9 cellular contexts compared by ENCODE assay signal in genomic region chr15:90099072-90099867, GRCh38. TPM values are rescaled to one million over a fixed set of nuclear protein-coding genes. Genes with fewer than 3 reads are reported as not detected.
DNase-seq lines count a peak whose midpoint lies in the region; ATAC-seq and TF ChIP-seq lines count a peak whose summit lies in the region.
"Had no signal": no experiment of that assay in that cellular context is flagged by ENCODE, and none has a peak within 500 bp of the region (broad histone marks: within the 10 kb centered on the region; RNA-seq: fewer than 3 reads in every experiment).

No MANE protein-coding gene starts in this region.

- CTCF ChIA-PET in T-cell (lab: Charles Lee): interaction anchor here in 1 of 2 donors (0.5 to 1.1 kb wide), 3 partner anchors 12 to 224 kb away, joined by 3 read pairs; no protein-coding TSS in a partner anchor

- no peak for TF ChIP-seq CTCF in GM13977 (IDR thresholded peaks at IDR 0.05; ENCODE audit: extremely low read depth, insufficient read depth, missing control alignments)

- H3K27ac ChIP-seq in skeletal muscle tissue (ENCODE audit: low read depth, low read length): peak overlapping the region; percentile 96

- H3K27me3 ChIP-seq in skeletal muscle tissue (ENCODE audit: control insufficient read depth in 3 of 3, insufficient read depth in 3 of 3, low read length in 3 of 3): no peaks in the 10 kb centered on the region

- DNase-seq in GM13977 (ENCODE audit: low spot score) (peak; percentile 57), T-cell (peak in 33 of 34 experiments; percentile 27 to 58 (median 41)), inferior parietal cortex (ENCODE audit: extremely low spot score) (no peak), foreskin melanocyte (no peak)
- peak; percentile 30 for DNase-seq in effector CD4-positive, alpha-beta T cell
- DNase-seq: NCI-H1092 treated with DMSO at 0.1 percent for 48 hours had no signal

- POLR2A ChIA-PET in T-cell (lab: Charles Lee): interaction anchor here (0.5 to 0.7 kb wide), 3 partner anchors 10 to 855 kb away, joined by 5 to 9 read pairs (median 6); no protein-coding TSS in a partner anchor

- no peaks in the 10 kb centered on the region for H3K36me3 Mint-ChIP-seq in T-cell

- H3K27ac Mint-ChIP-seq in T-cell: peak overlapping the region; percentile 100

- H3K9me3 Mint-ChIP-seq in T-cell: no peaks in the 10 kb centered on the region

- H3K4me3 ChIP-seq in skeletal muscle tissue (ENCODE audit: low read length in 3 of 3): peak overlapping the region; percentile 7 to 50 (median 38)

- no peaks in the 10 kb centered on the region for H3K27me3 Mint-ChIP-seq in T-cell

- peaks cover 0 to 7% (median 0%) of the 10 kb centered on the region in 3 donors for H3K36me3 ChIP-seq in skeletal muscle tissue (ENCODE audit: control insufficient read depth in 3 of 3, insufficient read depth in 3 of 3, low read length in 3 of 3)

- in situ Hi-C loops in GM13977 (cut with MboI; ENCODE audit: low pct_unique_long_range_greater_than_20kb, low sequenced_read_pairs, unreplicated experiment): no loop called here

- H3K4me3 Mint-ChIP-seq in T-cell: peak overlapping the region; percentile 82 to 87 (median 84)

- peak; percentile 18 to 31 (median 28) for ATAC-seq in T-cell (replicated peaks in 1 of 4)
- no peak for ATAC-seq in HG02840 (IDR thresholded peaks at IDR 0.05; ENCODE audit: low FRiP score, unreplicated experiment)
- ATAC-seq in HG03460 (IDR thresholded peaks at IDR 0.05; ENCODE audit: unreplicated experiment): no peak

- peaks cover 70 to 83% (median 81%) of the 10 kb centered on the region in 3 donors for H3K4me1 ChIP-seq in skeletal muscle tissue (ENCODE audit: control insufficient read depth in 3 of 3, insufficient read depth in 3 of 3, low read length in 3 of 3)

- no peaks in the 10 kb centered on the region for H3K9me3 ChIP-seq in skeletal muscle tissue (ENCODE audit: control insufficient read depth in 3 of 3, low read length in 3 of 3)

- H3K9ac ChIP-seq in skeletal muscle tissue (ENCODE audit: low read depth in 1 of 3, low read length in 3 of 3): peak overlapping the region; percentile 63 to 99 (median 92)

- peaks cover 76 to 81% (median 80%) of the 10 kb centered on the region in 3 donors for H3K4me1 Mint-ChIP-seq in T-cell

RNA-seq across cellular contexts. Expression of gene IDH2, which starts 3.0 kb away (rescaled TPM):
- total RNA-seq in T-cell (10 to 100 TPM; 45.8 to 56.1 (median 49.2) TPM), skeletal muscle tissue (185 TPM)

Comparison
In these comparisons a context has a peak if more than half of its experiments do, and no peak if none do; other contexts are left out.
1. DNase-seq: peak in GM13977 (single experiment), T-cell (33 of 34) and effector CD4-positive, alpha-beta T cell (single experiment); none in inferior parietal cortex (single experiment) and foreskin melanocyte (single experiment).
2. ATAC-seq: peak in T-cell (4 of 4); none in HG02840 (single experiment) and HG03460 (single experiment).